Comparison of ENCODE assay signal across 1 cellular context in the genomic region with DNA sequence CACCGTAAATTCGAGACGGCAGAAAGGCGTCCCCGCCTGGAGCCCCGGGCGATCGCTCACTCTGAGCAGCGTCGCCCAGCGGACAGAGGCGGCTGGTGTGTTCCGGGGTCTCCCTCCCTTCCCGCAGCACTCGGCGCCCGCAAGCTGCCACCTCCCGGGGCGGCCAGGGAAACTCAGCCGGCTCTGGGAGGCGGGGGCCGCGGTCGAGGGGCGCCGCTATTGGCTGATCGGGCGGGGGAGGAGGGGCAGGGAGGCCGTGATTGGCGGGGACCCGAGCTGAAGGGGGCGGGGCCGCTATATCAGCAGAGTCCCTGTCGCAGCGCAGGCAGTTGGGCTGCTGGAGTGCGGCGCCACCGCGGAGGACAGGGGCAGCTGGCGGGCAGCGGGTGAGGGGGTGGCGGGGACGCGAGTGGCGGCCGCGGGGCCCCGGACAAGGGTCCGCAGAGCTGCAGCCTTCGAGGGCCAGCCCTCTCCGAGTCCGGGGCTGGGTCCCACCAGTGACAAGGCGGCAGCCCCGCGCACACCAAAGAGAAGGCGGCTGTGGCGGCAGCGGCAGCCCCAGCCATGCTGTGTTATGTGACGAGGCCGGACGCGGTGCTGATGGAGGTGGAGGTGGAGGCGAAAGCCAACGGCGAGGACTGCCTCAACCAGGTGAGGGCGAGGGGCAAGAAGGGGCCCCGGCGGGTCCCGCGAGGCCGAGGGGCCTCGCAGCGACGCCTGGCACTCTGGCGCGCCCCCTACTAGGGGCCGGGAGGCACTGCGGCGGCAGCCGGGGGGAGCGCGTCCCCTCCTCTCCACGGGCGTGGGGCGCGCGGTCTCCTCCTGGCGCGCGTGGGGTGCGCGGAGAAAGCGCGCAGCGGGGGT.
TF ChIP-seq lines count a peak whose summit lies in the region.

A gene (plus strand): TSS at position 328 of the 864 bp plus-strand sequence. CDS start 237 bp downstream, at position 565.

TF ChIP-seq in WTC11, 78 proteins besides CTCF, POLR2A, EP300 and RAD21 (continued from another document and continues in another):
- TF ChIP-seq, protein P1, sequence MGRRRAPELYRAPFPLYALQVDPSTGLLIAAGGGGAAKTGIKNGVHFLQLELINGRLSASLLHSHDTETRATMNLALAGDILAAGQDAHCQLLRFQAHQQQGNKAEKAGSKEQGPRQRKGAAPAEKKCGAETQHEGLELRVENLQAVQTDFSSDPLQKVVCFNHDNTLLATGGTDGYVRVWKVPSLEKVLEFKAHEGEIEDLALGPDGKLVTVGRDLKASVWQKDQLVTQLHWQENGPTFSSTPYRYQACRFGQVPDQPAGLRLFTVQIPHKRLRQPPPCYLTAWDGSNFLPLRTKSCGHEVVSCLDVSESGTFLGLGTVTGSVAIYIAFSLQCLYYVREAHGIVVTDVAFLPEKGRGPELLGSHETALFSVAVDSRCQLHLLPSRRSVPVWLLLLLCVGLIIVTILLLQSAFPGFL (CRISPR knock-in tag; IDR thresholded peaks at IDR 0.05; ENCODE audit: borderline replicate concordance) = no peak
- TF ChIP-seq TEAD1 (CRISPR knock-in tag; IDR thresholded peaks at IDR 0.05) (peak; percentile 83), ZBTB21 (CRISPR knock-in tag; IDR thresholded peaks at IDR 0.05; ENCODE audit: borderline replicate concordance) (no peak), ZNF396 (CRISPR knock-in tag; IDR thresholded peaks at IDR 0.05; ENCODE audit: borderline replicate concordance) (no peak), TEAD4 (CRISPR knock-in tag; IDR thresholded peaks at IDR 0.05) (no peak), FOXP1 (CRISPR knock-in tag; IDR thresholded peaks at IDR 0.05; ENCODE audit: borderline replicate concordance) (peak; percentile 88; the same call in 1 of the 2 replicates), MXD4 (CRISPR knock-in tag; IDR thresholded peaks at IDR 0.05; ENCODE audit: borderline replicate concordance) (no peak), ZNF138 (CRISPR knock-in tag; conservative IDR thresholded peaks at IDR 0.05) (no peak), ZNF671 (CRISPR knock-in tag; IDR thresholded peaks at IDR 0.05) (0 out of 2 replicates have a peak, but pooled peaks have one; percentile 77), JAZF1 (CRISPR knock-in tag; IDR thresholded peaks at IDR 0.05) (no peak; the same call in 1 of the 2 replicates), RELA (CRISPR knock-in tag; IDR thresholded peaks at IDR 0.05; ENCODE audit: borderline replicate concordance) (no peak), ZNF423 (CRISPR knock-in tag; IDR thresholded peaks at IDR 0.05) (peak; percentile 85), ZNF232 (CRISPR knock-in tag; IDR thresholded peaks at IDR 0.05) (peak; percentile 20; the same call in 1 of the 2 replicates), IRF2 (CRISPR knock-in tag; IDR thresholded peaks at IDR 0.05; ENCODE audit: borderline replicate concordance, low read depth) (no peak), CBFB (CRISPR knock-in tag; IDR thresholded peaks at IDR 0.05; ENCODE audit: low read depth) (no peak), SMAD4 (CRISPR knock-in tag; IDR thresholded peaks at IDR 0.05) (no peak), SP1 (CRISPR knock-in tag; conservative IDR thresholded peaks at IDR 0.05) (peak; percentile 89), NR2C2 (CRISPR knock-in tag; IDR thresholded peaks at IDR 0.05) (no peak), ZNF219 (CRISPR knock-in tag; IDR thresholded peaks at IDR 0.05; ENCODE audit: borderline replicate concordance) (no peak)
- TF ChIP-seq, protein P2, sequence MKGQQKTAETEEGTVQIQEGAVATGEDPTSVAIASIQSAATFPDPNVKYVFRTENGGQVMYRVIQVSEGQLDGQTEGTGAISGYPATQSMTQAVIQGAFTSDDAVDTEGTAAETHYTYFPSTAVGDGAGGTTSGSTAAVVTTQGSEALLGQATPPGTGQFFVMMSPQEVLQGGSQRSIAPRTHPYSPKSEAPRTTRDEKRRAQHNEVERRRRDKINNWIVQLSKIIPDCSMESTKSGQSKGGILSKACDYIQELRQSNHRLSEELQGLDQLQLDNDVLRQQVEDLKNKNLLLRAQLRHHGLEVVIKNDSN (CRISPR knock-in tag; IDR thresholded peaks at IDR 0.05) = peak; percentile 55; the same call in 1 of the 2 replicates
- TF ChIP-seq, protein P3, sequence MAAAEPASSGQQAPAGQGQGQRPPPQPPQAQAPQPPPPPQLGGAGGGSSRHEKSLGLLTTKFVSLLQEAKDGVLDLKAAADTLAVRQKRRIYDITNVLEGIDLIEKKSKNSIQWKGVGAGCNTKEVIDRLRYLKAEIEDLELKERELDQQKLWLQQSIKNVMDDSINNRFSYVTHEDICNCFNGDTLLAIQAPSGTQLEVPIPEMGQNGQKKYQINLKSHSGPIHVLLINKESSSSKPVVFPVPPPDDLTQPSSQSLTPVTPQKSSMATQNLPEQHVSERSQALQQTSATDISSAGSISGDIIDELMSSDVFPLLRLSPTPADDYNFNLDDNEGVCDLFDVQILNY (CRISPR knock-in tag; IDR thresholded peaks at IDR 0.05) = no peak
- TF ChIP-seq, protein P4, sequence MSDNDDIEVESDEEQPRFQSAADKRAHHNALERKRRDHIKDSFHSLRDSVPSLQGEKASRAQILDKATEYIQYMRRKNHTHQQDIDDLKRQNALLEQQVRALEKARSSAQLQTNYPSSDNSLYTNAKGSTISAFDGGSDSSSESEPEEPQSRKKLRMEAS (CRISPR knock-in tag; IDR thresholded peaks at IDR 0.05) = peak; percentile 47; the same call in 1 of the 2 replicates
- TF ChIP-seq, protein P5, sequence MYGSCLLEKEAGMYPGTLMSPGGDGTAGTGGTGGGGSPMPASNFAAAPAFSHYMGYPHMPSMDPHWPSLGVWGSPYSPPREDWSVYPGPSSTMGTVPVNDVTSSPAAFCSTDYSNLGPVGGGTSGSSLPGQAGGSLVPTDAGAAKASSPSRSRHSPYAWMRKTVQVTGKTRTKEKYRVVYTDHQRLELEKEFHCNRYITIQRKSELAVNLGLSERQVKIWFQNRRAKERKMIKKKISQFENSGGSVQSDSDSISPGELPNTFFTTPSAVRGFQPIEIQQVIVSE (CRISPR knock-in tag; IDR thresholded peaks at IDR 0.05; ENCODE audit: borderline replicate concordance) = no peak
- TF ChIP-seq, protein P6, sequence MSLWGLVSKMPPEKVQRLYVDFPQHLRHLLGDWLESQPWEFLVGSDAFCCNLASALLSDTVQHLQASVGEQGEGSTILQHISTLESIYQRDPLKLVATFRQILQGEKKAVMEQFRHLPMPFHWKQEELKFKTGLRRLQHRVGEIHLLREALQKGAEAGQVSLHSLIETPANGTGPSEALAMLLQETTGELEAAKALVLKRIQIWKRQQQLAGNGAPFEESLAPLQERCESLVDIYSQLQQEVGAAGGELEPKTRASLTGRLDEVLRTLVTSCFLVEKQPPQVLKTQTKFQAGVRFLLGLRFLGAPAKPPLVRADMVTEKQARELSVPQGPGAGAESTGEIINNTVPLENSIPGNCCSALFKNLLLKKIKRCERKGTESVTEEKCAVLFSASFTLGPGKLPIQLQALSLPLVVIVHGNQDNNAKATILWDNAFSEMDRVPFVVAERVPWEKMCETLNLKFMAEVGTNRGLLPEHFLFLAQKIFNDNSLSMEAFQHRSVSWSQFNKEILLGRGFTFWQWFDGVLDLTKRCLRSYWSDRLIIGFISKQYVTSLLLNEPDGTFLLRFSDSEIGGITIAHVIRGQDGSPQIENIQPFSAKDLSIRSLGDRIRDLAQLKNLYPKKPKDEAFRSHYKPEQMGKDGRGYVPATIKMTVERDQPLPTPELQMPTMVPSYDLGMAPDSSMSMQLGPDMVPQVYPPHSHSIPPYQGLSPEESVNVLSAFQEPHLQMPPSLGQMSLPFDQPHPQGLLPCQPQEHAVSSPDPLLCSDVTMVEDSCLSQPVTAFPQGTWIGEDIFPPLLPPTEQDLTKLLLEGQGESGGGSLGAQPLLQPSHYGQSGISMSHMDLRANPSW (CRISPR knock-in tag; conservative IDR thresholded peaks at IDR 0.05; ENCODE audit: low read depth) = no peak
- TF ChIP-seq, protein P7, sequence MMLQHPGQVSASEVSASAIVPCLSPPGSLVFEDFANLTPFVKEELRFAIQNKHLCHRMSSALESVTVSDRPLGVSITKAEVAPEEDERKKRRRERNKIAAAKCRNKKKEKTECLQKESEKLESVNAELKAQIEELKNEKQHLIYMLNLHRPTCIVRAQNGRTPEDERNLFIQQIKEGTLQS (CRISPR knock-in tag; conservative IDR thresholded peaks at IDR 0.05) = no peak
- TF ChIP-seq, protein P8, sequence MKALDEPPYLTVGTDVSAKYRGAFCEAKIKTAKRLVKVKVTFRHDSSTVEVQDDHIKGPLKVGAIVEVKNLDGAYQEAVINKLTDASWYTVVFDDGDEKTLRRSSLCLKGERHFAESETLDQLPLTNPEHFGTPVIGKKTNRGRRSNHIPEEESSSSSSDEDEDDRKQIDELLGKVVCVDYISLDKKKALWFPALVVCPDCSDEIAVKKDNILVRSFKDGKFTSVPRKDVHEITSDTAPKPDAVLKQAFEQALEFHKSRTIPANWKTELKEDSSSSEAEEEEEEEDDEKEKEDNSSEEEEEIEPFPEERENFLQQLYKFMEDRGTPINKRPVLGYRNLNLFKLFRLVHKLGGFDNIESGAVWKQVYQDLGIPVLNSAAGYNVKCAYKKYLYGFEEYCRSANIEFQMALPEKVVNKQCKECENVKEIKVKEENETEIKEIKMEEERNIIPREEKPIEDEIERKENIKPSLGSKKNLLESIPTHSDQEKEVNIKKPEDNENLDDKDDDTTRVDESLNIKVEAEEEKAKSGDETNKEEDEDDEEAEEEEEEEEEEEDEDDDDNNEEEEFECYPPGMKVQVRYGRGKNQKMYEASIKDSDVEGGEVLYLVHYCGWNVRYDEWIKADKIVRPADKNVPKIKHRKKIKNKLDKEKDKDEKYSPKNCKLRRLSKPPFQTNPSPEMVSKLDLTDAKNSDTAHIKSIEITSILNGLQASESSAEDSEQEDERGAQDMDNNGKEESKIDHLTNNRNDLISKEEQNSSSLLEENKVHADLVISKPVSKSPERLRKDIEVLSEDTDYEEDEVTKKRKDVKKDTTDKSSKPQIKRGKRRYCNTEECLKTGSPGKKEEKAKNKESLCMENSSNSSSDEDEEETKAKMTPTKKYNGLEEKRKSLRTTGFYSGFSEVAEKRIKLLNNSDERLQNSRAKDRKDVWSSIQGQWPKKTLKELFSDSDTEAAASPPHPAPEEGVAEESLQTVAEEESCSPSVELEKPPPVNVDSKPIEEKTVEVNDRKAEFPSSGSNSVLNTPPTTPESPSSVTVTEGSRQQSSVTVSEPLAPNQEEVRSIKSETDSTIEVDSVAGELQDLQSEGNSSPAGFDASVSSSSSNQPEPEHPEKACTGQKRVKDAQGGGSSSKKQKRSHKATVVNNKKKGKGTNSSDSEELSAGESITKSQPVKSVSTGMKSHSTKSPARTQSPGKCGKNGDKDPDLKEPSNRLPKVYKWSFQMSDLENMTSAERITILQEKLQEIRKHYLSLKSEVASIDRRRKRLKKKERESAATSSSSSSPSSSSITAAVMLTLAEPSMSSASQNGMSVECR (CRISPR knock-in tag; IDR thresholded peaks at IDR 0.05; ENCODE audit: borderline replicate concordance) = no peak; the same call in none of the 2 replicates
- TF ChIP-seq, protein P9, sequence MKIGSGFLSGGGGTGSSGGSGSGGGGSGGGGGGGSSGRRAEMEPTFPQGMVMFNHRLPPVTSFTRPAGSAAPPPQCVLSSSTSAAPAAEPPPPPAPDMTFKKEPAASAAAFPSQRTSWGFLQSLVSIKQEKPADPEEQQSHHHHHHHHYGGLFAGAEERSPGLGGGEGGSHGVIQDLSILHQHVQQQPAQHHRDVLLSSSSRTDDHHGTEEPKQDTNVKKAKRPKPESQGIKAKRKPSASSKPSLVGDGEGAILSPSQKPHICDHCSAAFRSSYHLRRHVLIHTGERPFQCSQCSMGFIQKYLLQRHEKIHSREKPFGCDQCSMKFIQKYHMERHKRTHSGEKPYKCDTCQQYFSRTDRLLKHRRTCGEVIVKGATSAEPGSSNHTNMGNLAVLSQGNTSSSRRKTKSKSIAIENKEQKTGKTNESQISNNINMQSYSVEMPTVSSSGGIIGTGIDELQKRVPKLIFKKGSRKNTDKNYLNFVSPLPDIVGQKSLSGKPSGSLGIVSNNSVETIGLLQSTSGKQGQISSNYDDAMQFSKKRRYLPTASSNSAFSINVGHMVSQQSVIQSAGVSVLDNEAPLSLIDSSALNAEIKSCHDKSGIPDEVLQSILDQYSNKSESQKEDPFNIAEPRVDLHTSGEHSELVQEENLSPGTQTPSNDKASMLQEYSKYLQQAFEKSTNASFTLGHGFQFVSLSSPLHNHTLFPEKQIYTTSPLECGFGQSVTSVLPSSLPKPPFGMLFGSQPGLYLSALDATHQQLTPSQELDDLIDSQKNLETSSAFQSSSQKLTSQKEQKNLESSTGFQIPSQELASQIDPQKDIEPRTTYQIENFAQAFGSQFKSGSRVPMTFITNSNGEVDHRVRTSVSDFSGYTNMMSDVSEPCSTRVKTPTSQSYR (CRISPR knock-in tag; IDR thresholded peaks at IDR 0.05) = peak; percentile 88; the same call in 1 of the 2 replicates
- TF ChIP-seq, protein P10, sequence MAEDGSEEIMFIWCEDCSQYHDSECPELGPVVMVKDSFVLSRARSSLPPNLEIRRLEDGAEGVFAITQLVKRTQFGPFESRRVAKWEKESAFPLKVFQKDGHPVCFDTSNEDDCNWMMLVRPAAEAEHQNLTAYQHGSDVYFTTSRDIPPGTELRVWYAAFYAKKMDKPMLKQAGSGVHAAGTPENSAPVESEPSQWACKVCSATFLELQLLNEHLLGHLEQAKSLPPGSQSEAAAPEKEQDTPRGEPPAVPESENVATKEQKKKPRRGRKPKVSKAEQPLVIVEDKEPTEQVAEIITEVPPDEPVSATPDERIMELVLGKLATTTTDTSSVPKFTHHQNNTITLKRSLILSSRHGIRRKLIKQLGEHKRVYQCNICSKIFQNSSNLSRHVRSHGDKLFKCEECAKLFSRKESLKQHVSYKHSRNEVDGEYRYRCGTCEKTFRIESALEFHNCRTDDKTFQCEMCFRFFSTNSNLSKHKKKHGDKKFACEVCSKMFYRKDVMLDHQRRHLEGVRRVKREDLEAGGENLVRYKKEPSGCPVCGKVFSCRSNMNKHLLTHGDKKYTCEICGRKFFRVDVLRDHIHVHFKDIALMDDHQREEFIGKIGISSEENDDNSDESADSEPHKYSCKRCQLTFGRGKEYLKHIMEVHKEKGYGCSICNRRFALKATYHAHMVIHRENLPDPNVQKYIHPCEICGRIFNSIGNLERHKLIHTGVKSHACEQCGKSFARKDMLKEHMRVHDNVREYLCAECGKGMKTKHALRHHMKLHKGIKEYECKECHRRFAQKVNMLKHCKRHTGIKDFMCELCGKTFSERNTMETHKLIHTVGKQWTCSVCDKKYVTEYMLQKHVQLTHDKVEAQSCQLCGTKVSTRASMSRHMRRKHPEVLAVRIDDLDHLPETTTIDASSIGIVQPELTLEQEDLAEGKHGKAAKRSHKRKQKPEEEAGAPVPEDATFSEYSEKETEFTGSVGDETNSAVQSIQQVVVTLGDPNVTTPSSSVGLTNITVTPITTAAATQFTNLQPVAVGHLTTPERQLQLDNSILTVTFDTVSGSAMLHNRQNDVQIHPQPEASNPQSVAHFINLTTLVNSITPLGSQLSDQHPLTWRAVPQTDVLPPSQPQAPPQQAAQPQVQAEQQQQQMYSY (CRISPR knock-in tag; IDR thresholded peaks at IDR 0.05) = no peak
- TF ChIP-seq, protein P11, sequence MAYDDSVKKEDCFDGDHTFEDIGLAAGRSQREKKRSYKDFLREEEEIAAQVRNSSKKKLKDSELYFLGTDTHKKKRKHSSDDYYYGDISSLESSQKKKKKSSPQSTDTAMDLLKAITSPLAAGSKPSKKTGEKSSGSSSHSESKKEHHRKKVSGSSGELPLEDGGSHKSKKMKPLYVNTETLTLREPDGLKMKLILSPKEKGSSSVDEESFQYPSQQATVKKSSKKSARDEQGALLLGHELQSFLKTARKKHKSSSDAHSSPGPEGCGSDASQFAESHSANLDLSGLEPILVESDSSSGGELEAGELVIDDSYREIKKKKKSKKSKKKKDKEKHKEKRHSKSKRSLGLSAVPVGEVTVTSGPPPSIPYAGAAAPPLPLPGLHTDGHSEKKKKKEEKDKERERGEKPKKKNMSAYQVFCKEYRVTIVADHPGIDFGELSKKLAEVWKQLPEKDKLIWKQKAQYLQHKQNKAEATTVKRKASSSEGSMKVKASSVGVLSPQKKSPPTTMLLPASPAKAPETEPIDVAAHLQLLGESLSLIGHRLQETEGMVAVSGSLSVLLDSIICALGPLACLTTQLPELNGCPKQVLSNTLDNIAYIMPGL (CRISPR knock-in tag; IDR thresholded peaks at IDR 0.05) = peak; percentile 67
